Comparison of ENCODE assay signal across 20 cellular contexts in genomic region chr4:34619531-34620109, GRCh38.
A peak's percentile ranks its signal among the peaks of the same experiment; 100 is the strongest.
DNase-seq lines count a peak whose midpoint lies in the region; ATAC-seq, FAIRE-seq and TF ChIP-seq lines count a peak whose summit lies in the region.
"Had no signal": no experiment of that assay in that cellular context is flagged by ENCODE, and none has a peak within 500 bp of the region (broad histone marks: within the 10 kb centered on the region; RNA-seq: fewer than 3 reads in every experiment).

No MANE protein-coding gene starts in this region.

- TF ChIP-seq CTCF in MCF 10A (IDR thresholded peaks at IDR 0.05; ENCODE audit: unreplicated experiment): no peak
- TF ChIP-seq CTCF in mammary epithelial cell (conservative IDR thresholded peaks at IDR 0.05 in 1 of 2, IDR thresholded peaks at IDR 0.05 in 1 of 2; ENCODE audit: extremely low read depth in 1 of 2, insufficient read depth in 1 of 2, low read depth in 1 of 2, low read length in 2 of 2): no peak
- no peak for TF ChIP-seq CTCF in astrocyte (IDR thresholded peaks at IDR 0.05; ENCODE audit: insufficient read depth, low read depth, low read length)
- TF ChIP-seq CTCF in Caco-2 (IDR thresholded peaks at IDR 0.05; ENCODE audit: insufficient read depth in 1 of 2, low read depth in 1 of 2, low read length in 1 of 2, severe bottlenecking in 1 of 2, unreplicated experiment in 1 of 2): no peak
- TF ChIP-seq CTCF in gastroesophageal sphincter (IDR thresholded peaks at IDR 0.05): no peak

- no peak for TF ChIP-seq POLR2A in gastroesophageal sphincter (IDR thresholded peaks at IDR 0.05)

- peaks cover 8% of the 10 kb centered on the region for H3K4me1 Mint-ChIP-seq in MCF 10A (ENCODE audit: insufficient read depth, unreplicated experiment)
- H3K4me1 Mint-ChIP-seq in astrocyte (ENCODE audit: low read depth, unreplicated experiment): peaks cover 24% of the 10 kb centered on the region
- H3K4me1 Mint-ChIP-seq in Caco-2 (ENCODE audit: low read depth, unreplicated experiment): no peaks in the 10 kb centered on the region
- H3K4me1 Mint-ChIP-seq: activated CD4-positive, alpha-beta memory T cell treated with anti-CD3 and anti-CD28 coated beads, Interleukin-2, amount 10 ng/mL, durations not matched to agents 7 days and 5 days; CD4-positive, CD25-positive, alpha-beta regulatory T cell; central memory CD8-positive, alpha-beta T cell; T-cell had no signal

- H3K9me3 Mint-ChIP-seq in MCF 10A (ENCODE audit: unreplicated experiment) (no peaks in the 10 kb centered on the region), astrocyte (ENCODE audit: unreplicated experiment) (no peaks in the 10 kb centered on the region), Caco-2 (ENCODE audit: unreplicated experiment) (no peaks in the 10 kb centered on the region)

- BruUV-seq in MCF 10A (replicated peaks; lab: Mats Ljungman, UMichigan) (no TSS peak), mammary epithelial cell (replicated peaks; lab: Mats Ljungman, UMichigan) (no TSS peak), Caco-2 (replicated peaks; lab: Mats Ljungman, UMichigan) (no TSS peak)

- no peaks in the 10 kb centered on the region for H3K4me1 ChIP-seq in mammary epithelial cell (ENCODE audit: insufficient read depth, low read length)
- H3K4me1 ChIP-seq in astrocyte (ENCODE audit: insufficient read depth, low read length): no peaks in the 10 kb centered on the region
- no peaks in the 10 kb centered on the region for H3K4me1 ChIP-seq in Caco-2
- no peaks in the 10 kb centered on the region for H3K4me1 ChIP-seq in effector memory CD4-positive, alpha-beta T cell (ENCODE audit: control insufficient read depth, insufficient read depth, low read length, poor library complexity, severe bottlenecking)
- H3K4me1 ChIP-seq in gastroesophageal sphincter: no peaks in the 10 kb centered on the region
- H3K4me1 ChIP-seq: vagina had no signal

- H3K79me2 ChIP-seq in mammary epithelial cell (ENCODE audit: insufficient read depth, low read length): no peaks in the 10 kb centered on the region
- no peaks in the 10 kb centered on the region for H3K79me2 ChIP-seq in astrocyte (ENCODE audit: insufficient read depth, low read length)

- H3K4me2 ChIP-seq in mammary epithelial cell (ENCODE audit: insufficient read depth, low read depth, low read length): no peak overlapping the region
- no peak overlapping the region for H3K4me2 ChIP-seq in astrocyte (ENCODE audit: low read length)

- TF ChIP-seq EP300 in gastroesophageal sphincter (IDR thresholded peaks at IDR 0.05): no peak

- H3K9ac ChIP-seq in mammary epithelial cell (ENCODE audit: insufficient read depth, low read length) (no peak overlapping the region), astrocyte (ENCODE audit: low read length) (no peak overlapping the region)

- CTCF ChIA-PET in MCF 10A (lab: Yijun Ruan, JAX): no interaction called here
- CTCF ChIA-PET in mammary epithelial cell (lab: Charles Lee; ENCODE audit: low non-redundant PET): no interaction called here
- CTCF ChIA-PET in Caco-2 (lab: Charles Lee): no interaction called here

- DNase-seq in MCF 10A (ENCODE audit: unreplicated experiment): peak; percentile 7
- no peak for DNase-seq in mammary epithelial cell
- no peak for DNase-seq in astrocyte (ENCODE audit: low read depth)
- peak; percentile 10 for DNase-seq in iris pigment epithelial cell (ENCODE audit: low read depth)
- peak; percentile 12 for DNase-seq in urothelium cell line (ENCODE audit: low spot score)
- DNase-seq in Caco-2: no peak
- DNase-seq in effector memory CD4-positive, alpha-beta T cell: no peak
- DNase-seq: activated CD4-positive, alpha-beta memory T cell treated with anti-CD3 and anti-CD28 coated beads, Interleukin-2, amount 10 ng/mL, durations not matched to agents 7 days and 5 days; activated T-cell treated with anti-CD3 and anti-CD28 coated beads, Interleukin-2, amount 50 U/mL, for 72 hours; CD4-positive, CD25-positive, alpha-beta regulatory T cell; effector CD8-positive, alpha-beta T cell; NCI-H1436 treated with DMSO at 0.1 percent for 48 hours; NCI-H510A; T-cell; WERI-Rb-1 had no signal

- in situ Hi-C loops in mammary epithelial cell (cut with MboI; ENCODE audit: low sequenced_read_pairs in 2 of 2): no loop called here

- FAIRE-seq in astrocyte (lab: Jason Lieb, UNC) (no peak), urothelium cell line (lab: Jason Lieb, UNC) (no peak)

- peak overlapping the region; percentile 59 for H3K27ac Mint-ChIP-seq in MCF 10A (ENCODE audit: low read depth, unreplicated experiment)
- peak overlapping the region; percentile 95 for H3K27ac Mint-ChIP-seq in astrocyte (ENCODE audit: unreplicated experiment)
- H3K27ac Mint-ChIP-seq in Caco-2 (ENCODE audit: unreplicated experiment): no peak overlapping the region
- H3K27ac Mint-ChIP-seq: activated CD4-positive, alpha-beta memory T cell treated with anti-CD3 and anti-CD28 coated beads, Interleukin-2, amount 10 ng/mL, durations not matched to agents 7 days and 5 days; activated T-cell treated with anti-CD3 and anti-CD28 coated beads, Interleukin-2, amount 50 U/mL, for 72 hours; CD4-positive, CD25-positive, alpha-beta regulatory T cell; natural killer cell treated with Interleukin-12 subunit alpha and Interleukin-12 subunit beta and Interleukin-15 and Interleukin-18, amount 100 ng/mL, for 72 hours; T-cell had no signal

- H3K36me3 ChIP-seq in mammary epithelial cell (ENCODE audit: insufficient read depth, low read length): no peaks in the 10 kb centered on the region
- no peaks in the 10 kb centered on the region for H3K36me3 ChIP-seq in astrocyte (ENCODE audit: insufficient read depth, low read length)
- no peaks in the 10 kb centered on the region for H3K36me3 ChIP-seq in Caco-2 (ENCODE audit: control insufficient read depth, insufficient read depth, low read length)
- no peaks in the 10 kb centered on the region for H3K36me3 ChIP-seq in effector memory CD4-positive, alpha-beta T cell (ENCODE audit: control insufficient read depth, insufficient read depth, low read length)
- H3K36me3 ChIP-seq in gastroesophageal sphincter: no peaks in the 10 kb centered on the region
- H3K36me3 ChIP-seq: vagina, WERI-Rb-1 had no signal

- intact Hi-C loops in MCF 10A (cut with micrococcal nuclease): no loop called here
- intact Hi-C loops in mammary epithelial cell (cut with micrococcal nuclease): no loop called here
- intact Hi-C loops in Caco-2 (cut with micrococcal nuclease; ENCODE audit: unreplicated experiment): no loop called here

- dilution Hi-C loops in mammary epithelial cell (cut with HindIII; ENCODE audit: low sequenced_read_pairs): no loop called here

- no peak for ATAC-seq in gastroesophageal sphincter
- ATAC-seq: activated T-cell treated with anti-CD3 and anti-CD28 coated beads, Interleukin-2, amount 50 U/mL, for 72 hours; natural killer cell treated with Interleukin-12 subunit alpha and Interleukin-12 subunit beta and Interleukin-15 and Interleukin-18, amount 100 ng/mL, for 72 hours; Panc1; T-cell had no signal

- no peaks in the 10 kb centered on the region for H3K27me3 Mint-ChIP-seq in MCF 10A (ENCODE audit: insufficient read depth, unreplicated experiment)
- H3K27me3 Mint-ChIP-seq in astrocyte (ENCODE audit: low read depth, unreplicated experiment): no peaks in the 10 kb centered on the region
- no peaks in the 10 kb centered on the region for H3K27me3 Mint-ChIP-seq in Caco-2 (ENCODE audit: insufficient read depth, unreplicated experiment)
- H3K27me3 Mint-ChIP-seq: activated CD4-positive, alpha-beta memory T cell treated with anti-CD3 and anti-CD28 coated beads, Interleukin-2, amount 10 ng/mL, durations not matched to agents 7 days and 5 days; CD4-positive, CD25-positive, alpha-beta regulatory T cell; central memory CD8-positive, alpha-beta T cell; natural killer cell treated with Interleukin-12 subunit alpha and Interleukin-12 subunit beta and Interleukin-15 and Interleukin-18, amount 100 ng/mL, for 72 hours; T-cell had no signal

- POLR2A ChIA-PET in MCF 10A (lab: Yijun Ruan, JAX): no interaction called here
- POLR2A ChIA-PET in Caco-2 (lab: Charles Lee): no interaction called here

- no peaks in the 10 kb centered on the region for H3K27me3 ChIP-seq in mammary epithelial cell (ENCODE audit: insufficient read depth, low read length)
- no peaks in the 10 kb centered on the region for H3K27me3 ChIP-seq in astrocyte (ENCODE audit: insufficient read depth, low read length)
- no peaks in the 10 kb centered on the region for H3K27me3 ChIP-seq in Caco-2 (replicated peaks; ENCODE audit: control insufficient read depth, insufficient read depth, low read length)
- H3K27me3 ChIP-seq in effector memory CD4-positive, alpha-beta T cell (replicated peaks; ENCODE audit: control insufficient read depth, insufficient read depth, low read length, poor library complexity, severe bottlenecking): no peaks in the 10 kb centered on the region
- no peaks in the 10 kb centered on the region for H3K27me3 ChIP-seq in gastroesophageal sphincter
- H3K27me3 ChIP-seq: vagina had no signal

- H3K4me3 Mint-ChIP-seq in MCF 10A (ENCODE audit: unreplicated experiment) (no peak overlapping the region), astrocyte (ENCODE audit: unreplicated experiment) (no peak overlapping the region), Caco-2 (ENCODE audit: unreplicated experiment) (no peak overlapping the region)
- H3K4me3 Mint-ChIP-seq: activated CD4-positive, alpha-beta memory T cell treated with anti-CD3 and anti-CD28 coated beads, Interleukin-2, amount 10 ng/mL, durations not matched to agents 7 days and 5 days; activated T-cell treated with anti-CD3 and anti-CD28 coated beads, Interleukin-2, amount 50 U/mL, for 72 hours; CD4-positive, CD25-positive, alpha-beta regulatory T cell; central memory CD8-positive, alpha-beta T cell; natural killer cell treated with Interleukin-12 subunit alpha and Interleukin-12 subunit beta and Interleukin-15 and Interleukin-18, amount 100 ng/mL, for 72 hours; T-cell had no signal

- H2AFZ ChIP-seq in mammary epithelial cell (ENCODE audit: low read depth, low read length): no peak overlapping the region
- H2AFZ ChIP-seq in astrocyte (ENCODE audit: low read depth, low read length): no peak overlapping the region

- no peaks in the 10 kb centered on the region for H4K20me1 ChIP-seq in mammary epithelial cell (ENCODE audit: insufficient read depth, low read length)
- no peaks in the 10 kb centered on the region for H4K20me1 ChIP-seq in astrocyte (ENCODE audit: insufficient read depth, low read length)

- H3K27ac ChIP-seq in mammary epithelial cell (ENCODE audit: insufficient read depth, low read depth, low read length) (no peak overlapping the region), astrocyte (ENCODE audit: low read depth, low read length) (no peak overlapping the region), gastroesophageal sphincter (no peak overlapping the region)
- no peak overlapping the region for H3K27ac ChIP-seq in effector memory CD4-positive, alpha-beta T cell (ENCODE audit: insufficient read depth, low read length, poor library complexity, severe bottlenecking)
- H3K27ac ChIP-seq: vagina, WERI-Rb-1 had no signal

- H3K36me3 Mint-ChIP-seq in MCF 10A (ENCODE audit: insufficient read depth, unreplicated experiment) (no peaks in the 10 kb centered on the region), astrocyte (ENCODE audit: low read depth, unreplicated experiment) (no peaks in the 10 kb centered on the region), Caco-2 (ENCODE audit: insufficient read depth, unreplicated experiment) (no peaks in the 10 kb centered on the region)
- H3K36me3 Mint-ChIP-seq: CD4-positive, CD25-positive, alpha-beta regulatory T cell; natural killer cell treated with Interleukin-12 subunit alpha and Interleukin-12 subunit beta and Interleukin-15 and Interleukin-18, amount 100 ng/mL, for 72 hours; T-cell had no signal

- H3K9me3 ChIP-seq in mammary epithelial cell (replicated peaks; ENCODE audit: insufficient read depth, low read length) (peaks cover 7% of the 10 kb centered on the region), astrocyte (ENCODE audit: insufficient read depth, low read depth, low read length) (no peaks in the 10 kb centered on the region), Caco-2 (no peaks in the 10 kb centered on the region), gastroesophageal sphincter (peaks cover 0 to 5% (median 0%) of the 10 kb centered on the region in 3 donors)
- no peaks in the 10 kb centered on the region for H3K9me3 ChIP-seq in effector memory CD4-positive, alpha-beta T cell (ENCODE audit: control insufficient read depth, low read length)
- H3K9me3 ChIP-seq: vagina had no signal

- 50% methylated on average over 6 of the region's 6 CpGs for WGBS in mammary epithelial cell (ENCODE audit: low coverage, missing lambda C conversion rate)
- WGBS in gastroesophageal sphincter (ENCODE audit: low coverage in 1 of 2), 2 donors: 61 to 75% methylated on average over 5 to 6 of the region's 6 CpGs

- no peak overlapping the region for H3K4me3 ChIP-seq in mammary epithelial cell (replicated peaks in 1 of 3; ENCODE audit: insufficient read depth in 1 of 3, low read depth in 2 of 3, low read length in 3 of 3)
- no peak overlapping the region for H3K4me3 ChIP-seq in astrocyte (ENCODE audit: insufficient read depth, low read depth, low read length)
- no peak overlapping the region for H3K4me3 ChIP-seq in Caco-2 (ENCODE audit: low read depth, low read length)
- H3K4me3 ChIP-seq in effector memory CD4-positive, alpha-beta T cell (ENCODE audit: insufficient read depth, low read depth, low read length, poor library complexity, severe bottlenecking): no peak overlapping the region
- H3K4me3 ChIP-seq in gastroesophageal sphincter: no peak overlapping the region
- H3K4me3 ChIP-seq: vagina had no signal

Comparison
In these comparisons a context has a peak if more than half of its experiments do, and no peak if none do; other contexts are left out.
1. DNase-seq: peak in MCF 10A (single experiment), iris pigment epithelial cell (single experiment) and urothelium cell line (single experiment); none in mammary epithelial cell (single experiment), astrocyte (single experiment), Caco-2 (0 of 2) and effector memory CD4-positive, alpha-beta T cell (0 of 3).